19 cellular contexts compared by ENCODE assay signal in genomic region chr7:93202594-93203273, GRCh38. TPM values are rescaled to one million over a fixed set of nuclear protein-coding genes. Genes with fewer than 3 reads are reported as not detected.
DNase-seq lines count a peak whose midpoint lies in the region; ATAC-seq, FAIRE-seq and TF ChIP-seq lines count a peak whose summit lies in the region.
"Had no signal": no experiment of that assay in that cellular context is flagged by ENCODE, and none has a peak within 500 bp of the region (broad histone marks: within the 10 kb centered on the region; RNA-seq: fewer than 3 reads in every experiment).

No MANE protein-coding gene starts in this region.

- no peaks in the 10 kb centered on the region for H3K9me1 ChIP-seq in K562 (ENCODE audit: control insufficient read depth, insufficient read depth, low read length)

- POLR2A ChIA-PET in K562 (lab: Yijun Ruan, JAX): no interaction called here

- intact Hi-C loops in K562 (cut with micrococcal nuclease): no loop called here
- intact Hi-C loops in left colon (cut with DNase I, micrococcal nuclease): no loop called here

- H3K4me2 ChIP-seq in GM23338 (no peak overlapping the region), K562 (ENCODE audit: insufficient read depth, low read length) (no peak overlapping the region)

- H3K9me2 ChIP-seq in GM23338 (ENCODE audit: insufficient read depth): no peaks in the 10 kb centered on the region

- in situ Hi-C loops in K562 (cut with MboI): no loop called here

- 3% methylated on average over 5 of the region's 5 CpGs for WGBS in K562 (ENCODE audit: insufficient coverage, low coverage, missing lambda C conversion rate)

- no peaks in the 10 kb centered on the region for H3K27me3 Mint-ChIP-seq in GM23338 (ENCODE audit: insufficient read depth, low read depth, poor library complexity)

- H3K27ac ChIP-seq in GM23338 (ENCODE audit: low read depth) (no peak overlapping the region), K562 (ENCODE audit: extremely low read depth, low read depth, low read length) (no peak overlapping the region)
- H3K27ac ChIP-seq: 22Rv1, C4-2B had no signal

- no peaks in the 10 kb centered on the region for H3K9me3 ChIP-seq in K562 (replicated peaks; ENCODE audit: control insufficient read depth, insufficient read depth, low read depth, low read length)

- TF ChIP-seq EP300 in K562 (IDR thresholded peaks at IDR 0.05; ENCODE audit: low read length): no peak

- no peak for ATAC-seq in GM23338
- ATAC-seq in K562: peak; percentile 38; the same call in 1 of the 3 replicates
- peak; percentile 84 for ATAC-seq in left colon

- peak; percentile 64 for DNase-seq in DMS53 (lab: John Stamatoyannopoulos, UW)
- DNase-seq in DMS53 treated with DMSO at 0.1 percent for 48 hours (lab: John Stamatoyannopoulos, UW; ENCODE audit: unreplicated experiment): no peak
- no peak for DNase-seq in GM23338 (ENCODE audit: low spot score)
- no peak for DNase-seq in K562 (ENCODE audit: extremely low read depth in 1 of 4, low spot score in 3 of 4)
- peak in 1 of 2 donors; percentile 27 for DNase-seq in left colon
- no peak for DNase-seq in GM19239 (ENCODE audit: insufficient read length, low spot score)
- no peak for DNase-seq in pons (ENCODE audit: low spot score)
- no peak for DNase-seq in medulla oblongata (ENCODE audit: extremely low spot score)
- DNase-seq: AML-193, KBM-7, NCI-H1436, NCI-H1930, NCI-H226, RPMI8226 had no signal

- BruUV-seq in K562 (replicated peaks; lab: Mats Ljungman, UMichigan): no TSS peak

- H3K4me1 ChIP-seq in GM23338 (ENCODE audit: insufficient read depth): no peaks in the 10 kb centered on the region
- no peaks in the 10 kb centered on the region for H3K4me1 ChIP-seq in K562 (replicated peaks in 1 of 2; ENCODE audit: control insufficient read depth in 2 of 2, insufficient read depth in 2 of 2, low read length in 2 of 2)

- no peak overlapping the region for H3K27ac Mint-ChIP-seq in GM23338

- H3K36me3 ChIP-seq in GM23338 (ENCODE audit: insufficient read depth): no peaks in the 10 kb centered on the region
- no peaks in the 10 kb centered on the region for H3K36me3 ChIP-seq in K562 (ENCODE audit: control insufficient read depth, insufficient read depth, low read length)

- H3K4me3 Mint-ChIP-seq in GM23338: no peak overlapping the region

- H3K36me3 Mint-ChIP-seq in GM23338 (ENCODE audit: low read depth): no peaks in the 10 kb centered on the region

- CTCF ChIA-PET in K562 (lab: Yijun Ruan, JAX; ENCODE audit: low intra/inter-chr PET ratio): interaction anchor here (0.6 to 0.7 kb wide), 2 partner anchors 512 to 744 kb away, joined by 3 read pairs; no protein-coding TSS in a partner anchor

- TF ChIP-seq POLR2A in K562 (conservative IDR thresholded peaks at IDR 0.05): no peak

- no peaks in the 10 kb centered on the region for H3K4me1 Mint-ChIP-seq in GM23338

- H3F3A ChIP-seq in GM23338 (replicated peaks; ENCODE audit: low read depth): no peaks in the 10 kb centered on the region

- no peaks in the 10 kb centered on the region for H4K20me1 ChIP-seq in GM23338 (replicated peaks; ENCODE audit: insufficient read depth)
- no peaks in the 10 kb centered on the region for H4K20me1 ChIP-seq in K562 (replicated peaks; ENCODE audit: control insufficient read depth, insufficient read depth, low read length)

- FAIRE-seq in K562 (lab: Jason Lieb, UNC) (no peak), GM19239 (lab: Jason Lieb, UNC) (no peak)
- FAIRE-seq: GM12891 had no signal

- no peak overlapping the region for H3K9ac ChIP-seq in K562 (ENCODE audit: insufficient read depth in 1 of 2, low read depth in 2 of 2, low read length in 2 of 2)

- H2AFZ ChIP-seq in GM23338: peak overlapping the region; percentile 23; the same call in 1 of the 2 replicates
- H2AFZ ChIP-seq in K562 (ENCODE audit: low read depth, low read length): no peak overlapping the region

- no peak for TF ChIP-seq RAD21 in K562 (CRISPR knock-in tag; conservative IDR thresholded peaks at IDR 0.05 in 1 of 2, IDR thresholded peaks at IDR 0.05 in 1 of 2)

- H3K4me3 ChIP-seq in GM23338: no peak overlapping the region
- H3K4me3 ChIP-seq in K562: no peak overlapping the region

- no peak for TF ChIP-seq CTCF in GM23338 (conservative IDR thresholded peaks at IDR 0.05; ENCODE audit: low read depth in 2 of 2)
- TF ChIP-seq CTCF in K562 (IDR thresholded peaks at IDR 0.05 in 2 of 3, conservative IDR thresholded peaks at IDR 0.05 in 1 of 3; ENCODE audit: insufficient read depth in 2 of 3, low read depth in 1 of 3, low read length in 3 of 3): no peak

- H3K9me3 Mint-ChIP-seq in GM23338: no peaks in the 10 kb centered on the region

- H3K79me2 ChIP-seq in GM23338 (replicated peaks; ENCODE audit: insufficient read depth) (no peaks in the 10 kb centered on the region), K562 (ENCODE audit: control insufficient read depth, insufficient read depth, low read length) (no peaks in the 10 kb centered on the region)

- no peaks in the 10 kb centered on the region for H3K27me3 ChIP-seq in GM23338 (ENCODE audit: insufficient read depth)
- H3K27me3 ChIP-seq in K562 (ENCODE audit: control insufficient read depth in 2 of 2, insufficient read depth in 2 of 2, low read length in 2 of 2): no peaks in the 10 kb centered on the region; a peak in 1 of 5 replicates

RNA-seq across cellular contexts. Expression of gene HEPACAM2, which starts 23.5 kb away (rescaled TPM):
- not detected in 2 replicates for total RNA-seq in GM23338 (2014; rRNA removed; shearing (Covaris generic))
- polyA plus RNA-seq in GM23338 (2016; fragmentation: Nextera tagmentation; extraction: Ambion mirVana) (not detected in 2 replicates), K562 (2011; rRNA removed) (4.0 and 23.6 TPM in 2 replicates), K562 (2014; fragmentation: Illumina TruSeq; extraction: Trizol) (5.4 and 6.5 TPM in 2 replicates), K562 (2014; fragmentation: Nextera tagmentation; extraction: Ambion mirVana) (1 to 10 TPM; 3.9 to 6.0 TPM), K562 (2014; rRNA removed) (3.6 and 4.7 TPM in 2 replicates)
- total RNA-seq in K562 (2011; cell fraction: chromatin; rRNA removed; ENCODE audit: low replicate concordance): 2.3 and 6.4 TPM in 2 replicates
- total RNA-seq in K562 (2011; cell fraction: nucleolus; rRNA removed): 2.3 and 3.6 TPM in 2 replicates
- total RNA-seq in K562 (2011; cell fraction: nucleoplasm; rRNA removed): 3.8 and 4.1 TPM in 2 replicates
- total RNA-seq in K562 (2014; rRNA removed) (2.8 TPM in 2 replicates), K562 (2014; rRNA removed; fragmentation: Illumina TruSeq; extraction: Trizol) (4.0 and 5.5 TPM in 2 replicates), K562 (2015; rRNA removed; fragmentation: Illumina TruSeq; extraction: Trizol) (2.4 and 2.5 TPM in 2 replicates), K562 (2021) (2.0 and 2.8 TPM in 2 replicates), left colon (10 to 100 TPM; 86.8 to 96.1 TPM)
- polyA plus RNA-seq in K562 (2011; cell fraction: cytosol; rRNA removed): 2.3 and 15.2 TPM in 2 replicates
- polyA plus RNA-seq in K562 (2011; cell fraction: nucleus; rRNA removed): 5.1 and 30.7 TPM in 2 replicates
- 1.5 and 4.2 TPM in 2 replicates for polyA plus RNA-seq in K562 (2012)
- polyA minus RNA-seq in K562 (2011; rRNA and poly(A)+ RNA removed): 3.4 and 28.1 TPM in 2 replicates
- 1.1 and 6.2 TPM in 2 replicates for polyA minus RNA-seq in K562 (2011; cell fraction: cytosol; rRNA and poly(A)+ RNA removed)
- 3.8 and 29.0 TPM in 2 replicates for polyA minus RNA-seq in K562 (2011; cell fraction: nucleus; rRNA and poly(A)+ RNA removed)
- total RNA-seq: H4, OCI-LY7 had no signal

RNA-seq across cellular contexts. Expression of gene VPS50, which starts 29.4 kb away (rescaled TPM):
- total RNA-seq in GM23338 (2014; rRNA removed; shearing (Covaris generic)): 12.3 and 20.5 TPM in 2 replicates
- polyA plus RNA-seq in GM23338 (2016; fragmentation: Nextera tagmentation; extraction: Ambion mirVana): 3.2 and 4.3 TPM in 2 replicates
- total RNA-seq in K562 (2011; cell fraction: chromatin; rRNA removed; ENCODE audit: low replicate concordance): 24.2 and 68.9 TPM in 2 replicates
- total RNA-seq in K562 (2011; cell fraction: nucleolus; rRNA removed): 6.7 and 9.7 TPM in 2 replicates
- total RNA-seq in K562 (2011; cell fraction: nucleoplasm; rRNA removed): 22.9 and 30.3 TPM in 2 replicates
- total RNA-seq in K562 (2014; rRNA removed): 15.8 TPM in 2 replicates
- 29.4 and 33.8 TPM in 2 replicates for total RNA-seq in K562 (2014; rRNA removed; fragmentation: Illumina TruSeq; extraction: Trizol)
- 20.5 and 24.6 TPM in 2 replicates for total RNA-seq in K562 (2015; rRNA removed; fragmentation: Illumina TruSeq; extraction: Trizol)
- 21.7 and 24.6 TPM in 2 replicates for total RNA-seq in K562 (2021)
- 16.1 and 22.9 TPM in 2 replicates for polyA plus RNA-seq in K562 (2011; rRNA removed)
- polyA plus RNA-seq in K562 (2011; cell fraction: cytosol; rRNA removed): 3.6 and 4.6 TPM in 2 replicates
- 14.4 and 21.9 TPM in 2 replicates for polyA plus RNA-seq in K562 (2011; cell fraction: nucleus; rRNA removed)
- polyA plus RNA-seq in K562 (2012): 8.7 and 9.5 TPM in 2 replicates
- 15.3 and 16.7 TPM in 2 replicates for polyA plus RNA-seq in K562 (2014; fragmentation: Illumina TruSeq; extraction: Trizol)
- 10 to 100 TPM; 10.5 to 14.9 TPM for polyA plus RNA-seq in K562 (2014; fragmentation: Nextera tagmentation; extraction: Ambion mirVana)
- 10.5 and 10.7 TPM in 2 replicates for polyA plus RNA-seq in K562 (2014; rRNA removed)
- polyA minus RNA-seq in K562 (2011; rRNA and poly(A)+ RNA removed): 42.8 and 53.3 TPM in 2 replicates
- 9.6 and 11.5 TPM in 2 replicates for polyA minus RNA-seq in K562 (2011; cell fraction: cytosol; rRNA and poly(A)+ RNA removed)
- polyA minus RNA-seq in K562 (2011; cell fraction: nucleus; rRNA and poly(A)+ RNA removed): 27.5 and 46.8 TPM in 2 replicates
- total RNA-seq in left colon: 10 to 100 TPM; 27.6 to 28.6 TPM

RNA-seq across cellular contexts. Expression of gene SAMD9L, which starts 54.5 kb away (rescaled TPM):
- not detected in 2 replicates for total RNA-seq in GM23338 (2014; rRNA removed; shearing (Covaris generic))
- polyA plus RNA-seq in GM23338 (2016; fragmentation: Nextera tagmentation; extraction: Ambion mirVana) (not detected in 2 replicates), K562 (2011; rRNA removed) (0.07 and 0.15 TPM in 2 replicates), K562 (2014; fragmentation: Illumina TruSeq; extraction: Trizol) (0.33 and 0.55 TPM in 2 replicates), K562 (2014; fragmentation: Nextera tagmentation; extraction: Ambion mirVana) (under 1 TPM; 0.44 to 0.48 TPM), K562 (2014; rRNA removed) (0.32 and 1.1 TPM in 2 replicates)
- 0.05 and 0.42 TPM in 2 replicates for total RNA-seq in K562 (2011; cell fraction: chromatin; rRNA removed; ENCODE audit: low replicate concordance)
- not detected in 2 replicates for total RNA-seq in K562 (2011; cell fraction: nucleolus; rRNA removed)
- not detected in 2 replicates for total RNA-seq in K562 (2011; cell fraction: nucleoplasm; rRNA removed)
- total RNA-seq in K562 (2014; rRNA removed) (0.41 and 0.59 TPM in 2 replicates), K562 (2014; rRNA removed; fragmentation: Illumina TruSeq; extraction: Trizol) (0.48 and 0.91 TPM in 2 replicates), K562 (2015; rRNA removed; fragmentation: Illumina TruSeq; extraction: Trizol) (0.87 and 1.0 TPM in 2 replicates), K562 (2021) (0.44 and 0.45 TPM in 2 replicates), left colon (10 to 100 TPM in 1 of 2 donors, 1 to 10 TPM in 1; 9.9 to 22.6 TPM)
- under 0.01 TPM in 1 of 2 replicates, not detected in the other for polyA plus RNA-seq in K562 (2011; cell fraction: cytosol; rRNA removed)
- polyA plus RNA-seq in K562 (2011; cell fraction: nucleus; rRNA removed): 0.21 and 0.23 TPM in 2 replicates
- 0.53 and 1.3 TPM in 2 replicates for polyA plus RNA-seq in K562 (2012)
- polyA minus RNA-seq in K562 (2011; rRNA and poly(A)+ RNA removed): 0.03 and 0.04 TPM in 2 replicates
- not detected in 2 replicates for polyA minus RNA-seq in K562 (2011; cell fraction: cytosol; rRNA and poly(A)+ RNA removed)
- 0.11 and 0.13 TPM in 2 replicates for polyA minus RNA-seq in K562 (2011; cell fraction: nucleus; rRNA and poly(A)+ RNA removed)

Comparison
In these comparisons a context has a peak if more than half of its experiments do, and no peak if none do; other contexts are left out.
1. RNA of gene HEPACAM2, which starts 23.5 kb away (total RNA-seq): 86.8 to 96.1 TPM in left colon; 2.0 to 6.4 TPM in K562 and not detected in GM23338; every median in the first group is over 10 times any median in the second.
2. RNA of gene SAMD9L, which starts 54.5 kb away (total RNA-seq): 9.9 to 22.6 TPM in left colon; 0.05 to 1.0 TPM in K562 and not detected in GM23338; every median in the first group is over 4 times any median in the second.